ENCODE assay signal across 1 cellular context in the genomic region with DNA sequence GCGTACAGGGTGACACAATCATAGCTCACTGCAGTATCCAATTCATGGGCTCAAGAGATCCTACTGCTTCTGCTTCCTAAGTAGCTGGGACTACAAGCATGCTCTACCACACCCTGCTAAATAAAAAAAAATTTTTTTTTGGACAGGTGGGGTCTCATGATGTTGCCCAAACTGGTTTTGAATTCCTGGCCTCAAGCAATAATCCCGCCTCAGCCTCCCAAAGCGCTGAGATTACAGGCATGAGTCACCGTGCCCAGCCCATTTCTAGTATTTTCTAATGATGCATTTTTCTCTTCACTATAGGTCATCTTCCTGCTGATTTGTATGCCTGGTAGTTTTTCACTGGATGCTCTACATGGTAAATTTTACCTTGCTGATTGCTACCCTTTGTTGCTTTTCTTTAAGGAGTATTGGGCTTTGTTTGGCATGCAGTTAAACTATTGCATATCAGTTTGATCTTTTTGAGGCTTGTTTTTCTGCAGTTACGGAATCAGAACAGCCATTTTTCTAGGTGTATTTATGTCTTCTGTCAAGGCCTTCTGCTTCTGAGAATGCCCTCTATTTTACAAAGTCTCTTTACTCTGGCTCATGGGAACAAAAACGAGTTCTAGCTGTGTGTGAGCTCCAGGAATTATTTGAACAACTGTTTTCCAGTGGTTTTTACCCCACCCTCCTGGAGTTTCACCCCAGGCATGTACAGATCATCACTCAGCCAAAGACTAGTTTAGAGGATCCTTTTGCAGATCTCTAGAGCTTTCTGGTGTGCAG.
TF ChIP-seq lines count a peak whose summit lies in the region.

No MANE protein-coding gene starts in this region.

TF ChIP-seq in HEK293, 187 proteins besides CTCF, POLR2A, EP300 and RAD21 (continued from another document and continues in another):
- TF ChIP-seq, protein P1, sequence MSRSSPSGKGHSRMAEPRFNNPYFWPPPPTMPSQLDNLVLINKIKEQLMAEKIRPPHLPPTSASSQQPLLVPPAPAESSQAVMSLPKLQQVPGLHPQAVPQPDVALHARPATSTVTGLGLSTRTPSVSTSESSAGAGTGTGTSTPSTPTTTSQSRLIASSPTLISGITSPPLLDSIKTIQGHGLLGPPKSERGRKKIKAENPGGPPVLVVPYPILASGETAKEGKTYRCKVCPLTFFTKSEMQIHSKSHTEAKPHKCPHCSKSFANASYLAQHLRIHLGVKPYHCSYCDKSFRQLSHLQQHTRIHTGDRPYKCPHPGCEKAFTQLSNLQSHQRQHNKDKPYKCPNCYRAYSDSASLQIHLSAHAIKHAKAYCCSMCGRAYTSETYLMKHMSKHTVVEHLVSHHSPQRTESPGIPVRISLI (tag by site-specific recombination; IDR thresholded peaks at IDR 0.05): peak; percentile 55; the same call in 1 of the 2 replicates
- TF ChIP-seq ZBTB17 (tag by site-specific recombination; IDR thresholded peaks at IDR 0.05): peak; percentile 90
- TF ChIP-seq ZNF48 (tag by site-specific recombination; IDR thresholded peaks at IDR 0.05): no peak
- TF ChIP-seq ZNF221 (tag by site-specific recombination; IDR thresholded peaks at IDR 0.05; ENCODE audit: borderline replicate concordance): no peak
- TF ChIP-seq, protein P2, sequence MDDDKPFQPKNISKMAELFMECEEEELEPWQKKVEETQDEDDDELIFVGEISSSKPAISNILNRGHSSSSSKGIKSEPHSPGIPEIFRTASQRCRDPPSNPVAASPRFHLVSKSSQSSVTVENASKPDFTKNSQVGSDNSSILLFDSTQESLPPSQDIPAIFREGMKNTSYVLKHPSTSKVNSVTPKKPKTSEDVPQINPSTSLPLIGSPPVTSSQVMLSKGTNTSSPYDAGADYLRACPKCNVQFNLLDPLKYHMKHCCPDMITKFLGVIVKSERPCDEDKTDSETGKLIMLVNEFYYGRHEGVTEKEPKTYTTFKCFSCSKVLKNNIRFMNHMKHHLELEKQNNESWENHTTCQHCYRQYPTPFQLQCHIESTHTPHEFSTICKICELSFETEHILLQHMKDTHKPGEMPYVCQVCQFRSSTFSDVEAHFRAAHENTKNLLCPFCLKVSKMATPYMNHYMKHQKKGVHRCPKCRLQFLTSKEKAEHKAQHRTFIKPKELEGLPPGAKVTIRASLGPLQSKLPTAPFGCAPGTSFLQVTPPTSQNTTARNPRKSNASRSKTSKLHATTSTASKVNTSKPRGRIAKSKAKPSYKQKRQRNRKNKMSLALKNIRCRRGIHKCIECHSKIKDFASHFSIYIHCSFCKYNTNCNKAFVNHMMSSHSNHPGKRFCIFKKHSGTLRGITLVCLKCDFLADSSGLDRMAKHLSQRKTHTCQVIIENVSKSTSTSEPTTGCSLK (tag by site-specific recombination; IDR thresholded peaks at IDR 0.05): no peak
- no peak for TF ChIP-seq ZNF266 (tag by site-specific recombination; IDR thresholded peaks at IDR 0.05; ENCODE audit: low read depth)
- TF ChIP-seq ZNF391 (tag by site-specific recombination; IDR thresholded peaks at IDR 0.05; ENCODE audit: borderline replicate concordance, low read depth): no peak
- TF ChIP-seq SALL2 (tag by site-specific recombination; IDR thresholded peaks at IDR 0.05; ENCODE audit: borderline replicate concordance): no peak
- 0 out of 2 replicates have a peak, but pooled peaks have one; percentile 43 for TF ChIP-seq WT1 (tag by site-specific recombination; IDR thresholded peaks at IDR 0.05)
- TF ChIP-seq, protein P3, sequence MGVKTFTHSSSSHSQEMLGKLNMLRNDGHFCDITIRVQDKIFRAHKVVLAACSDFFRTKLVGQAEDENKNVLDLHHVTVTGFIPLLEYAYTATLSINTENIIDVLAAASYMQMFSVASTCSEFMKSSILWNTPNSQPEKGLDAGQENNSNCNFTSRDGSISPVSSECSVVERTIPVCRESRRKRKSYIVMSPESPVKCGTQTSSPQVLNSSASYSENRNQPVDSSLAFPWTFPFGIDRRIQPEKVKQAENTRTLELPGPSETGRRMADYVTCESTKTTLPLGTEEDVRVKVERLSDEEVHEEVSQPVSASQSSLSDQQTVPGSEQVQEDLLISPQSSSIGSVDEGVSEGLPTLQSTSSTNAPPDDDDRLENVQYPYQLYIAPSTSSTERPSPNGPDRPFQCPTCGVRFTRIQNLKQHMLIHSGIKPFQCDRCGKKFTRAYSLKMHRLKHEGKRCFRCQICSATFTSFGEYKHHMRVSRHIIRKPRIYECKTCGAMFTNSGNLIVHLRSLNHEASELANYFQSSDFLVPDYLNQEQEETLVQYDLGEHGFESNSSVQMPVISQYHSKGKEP (tag by site-specific recombination; IDR thresholded peaks at IDR 0.05): peak; percentile 55
- no peak for TF ChIP-seq ZNF155 (tag by site-specific recombination; IDR thresholded peaks at IDR 0.05)
- TF ChIP-seq, protein P4, sequence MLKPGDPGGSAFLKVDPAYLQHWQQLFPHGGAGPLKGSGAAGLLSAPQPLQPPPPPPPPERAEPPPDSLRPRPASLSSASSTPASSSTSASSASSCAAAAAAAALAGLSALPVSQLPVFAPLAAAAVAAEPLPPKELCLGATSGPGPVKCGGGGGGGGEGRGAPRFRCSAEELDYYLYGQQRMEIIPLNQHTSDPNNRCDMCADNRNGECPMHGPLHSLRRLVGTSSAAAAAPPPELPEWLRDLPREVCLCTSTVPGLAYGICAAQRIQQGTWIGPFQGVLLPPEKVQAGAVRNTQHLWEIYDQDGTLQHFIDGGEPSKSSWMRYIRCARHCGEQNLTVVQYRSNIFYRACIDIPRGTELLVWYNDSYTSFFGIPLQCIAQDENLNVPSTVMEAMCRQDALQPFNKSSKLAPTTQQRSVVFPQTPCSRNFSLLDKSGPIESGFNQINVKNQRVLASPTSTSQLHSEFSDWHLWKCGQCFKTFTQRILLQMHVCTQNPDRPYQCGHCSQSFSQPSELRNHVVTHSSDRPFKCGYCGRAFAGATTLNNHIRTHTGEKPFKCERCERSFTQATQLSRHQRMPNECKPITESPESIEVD (tag by site-specific recombination; IDR thresholded peaks at IDR 0.05): peak; percentile 78
- no peak for TF ChIP-seq ZNF548 (tag by site-specific recombination; IDR thresholded peaks at IDR 0.05)
- no peak for TF ChIP-seq ZNF558 (tag by site-specific recombination; IDR thresholded peaks at IDR 0.05)
- TF ChIP-seq, protein P5, sequence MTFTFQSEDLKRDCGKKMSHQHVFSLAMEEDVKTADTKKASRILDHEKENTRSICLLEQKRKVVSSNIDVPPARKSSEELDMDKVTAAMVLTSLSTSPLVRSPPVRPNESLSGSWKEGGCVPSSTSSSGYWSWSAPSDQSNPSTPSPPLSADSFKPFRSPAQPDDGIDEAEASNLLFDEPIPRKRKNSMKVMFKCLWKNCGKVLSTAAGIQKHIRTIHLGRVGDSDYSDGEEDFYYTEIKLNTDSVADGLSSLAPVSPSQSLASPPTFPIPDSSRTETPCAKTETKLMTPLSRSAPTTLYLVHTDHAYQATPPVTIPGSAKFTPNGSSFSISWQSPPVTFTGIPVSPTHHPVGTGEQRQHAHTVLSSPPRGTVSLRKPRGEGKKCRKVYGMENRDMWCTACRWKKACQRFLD (tag by site-specific recombination; IDR thresholded peaks at IDR 0.05): no peak
- TF ChIP-seq FEZF1 (tag by site-specific recombination; IDR thresholded peaks at IDR 0.05): no peak
- TF ChIP-seq ZNF792 (tag by site-specific recombination; IDR thresholded peaks at IDR 0.05): no peak
- no peak for TF ChIP-seq MEIS1 (CRISPR knock-in tag; IDR thresholded peaks at IDR 0.05; ENCODE audit: borderline replicate concordance)
- no peak for TF ChIP-seq ZNF777 (tag by site-specific recombination; IDR thresholded peaks at IDR 0.05; ENCODE audit: borderline replicate concordance)
- TF ChIP-seq GFI1B (tag by site-specific recombination; IDR thresholded peaks at IDR 0.05): peak; percentile 61
- no peak for TF ChIP-seq ZNF426 (tag by site-specific recombination; IDR thresholded peaks at IDR 0.05)
- no peak for TF ChIP-seq ZNF24 (tag by site-specific recombination; IDR thresholded peaks at IDR 0.05)
- TF ChIP-seq, protein P6, sequence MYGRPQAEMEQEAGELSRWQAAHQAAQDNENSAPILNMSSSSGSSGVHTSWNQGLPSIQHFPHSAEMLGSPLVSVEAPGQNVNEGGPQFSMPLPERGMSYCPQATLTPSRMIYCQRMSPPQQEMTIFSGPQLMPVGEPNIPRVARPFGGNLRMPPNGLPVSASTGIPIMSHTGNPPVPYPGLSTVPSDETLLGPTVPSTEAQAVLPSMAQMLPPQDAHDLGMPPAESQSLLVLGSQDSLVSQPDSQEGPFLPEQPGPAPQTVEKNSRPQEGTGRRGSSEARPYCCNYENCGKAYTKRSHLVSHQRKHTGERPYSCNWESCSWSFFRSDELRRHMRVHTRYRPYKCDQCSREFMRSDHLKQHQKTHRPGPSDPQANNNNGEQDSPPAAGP (tag by site-specific recombination; IDR thresholded peaks at IDR 0.05): peak; percentile 74; the same call in 1 of the 2 replicates
- no peak for TF ChIP-seq ZNF768 (tag by site-specific recombination; IDR thresholded peaks at IDR 0.05)
- no peak for TF ChIP-seq ZNF585B (tag by site-specific recombination; IDR thresholded peaks at IDR 0.05)
- peak; percentile 68 for TF ChIP-seq KLF8 (tag by site-specific recombination; IDR thresholded peaks at IDR 0.05)
- no peak for TF ChIP-seq ZNF76 (tag by site-specific recombination; IDR thresholded peaks at IDR 0.05; ENCODE audit: borderline replicate concordance, low read depth)
- TF ChIP-seq, protein P7, sequence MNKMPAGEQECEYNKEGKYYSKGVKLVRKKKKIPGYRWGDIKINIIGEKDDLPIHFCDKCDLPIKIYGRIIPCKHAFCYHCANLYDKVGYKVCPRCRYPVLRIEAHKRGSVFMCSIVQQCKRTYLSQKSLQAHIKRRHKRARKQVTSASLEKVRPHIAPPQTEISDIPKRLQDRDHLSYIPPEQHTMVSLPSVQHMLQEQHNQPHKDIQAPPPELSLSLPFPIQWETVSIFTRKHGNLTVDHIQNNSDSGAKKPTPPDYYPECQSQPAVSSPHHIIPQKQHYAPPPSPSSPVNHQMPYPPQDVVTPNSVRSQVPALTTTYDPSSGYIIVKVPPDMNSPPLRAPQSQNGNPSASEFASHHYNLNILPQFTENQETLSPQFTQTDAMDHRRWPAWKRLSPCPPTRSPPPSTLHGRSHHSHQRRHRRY (tag by site-specific recombination; IDR thresholded peaks at IDR 0.05): no peak
- TF ChIP-seq, protein P8, sequence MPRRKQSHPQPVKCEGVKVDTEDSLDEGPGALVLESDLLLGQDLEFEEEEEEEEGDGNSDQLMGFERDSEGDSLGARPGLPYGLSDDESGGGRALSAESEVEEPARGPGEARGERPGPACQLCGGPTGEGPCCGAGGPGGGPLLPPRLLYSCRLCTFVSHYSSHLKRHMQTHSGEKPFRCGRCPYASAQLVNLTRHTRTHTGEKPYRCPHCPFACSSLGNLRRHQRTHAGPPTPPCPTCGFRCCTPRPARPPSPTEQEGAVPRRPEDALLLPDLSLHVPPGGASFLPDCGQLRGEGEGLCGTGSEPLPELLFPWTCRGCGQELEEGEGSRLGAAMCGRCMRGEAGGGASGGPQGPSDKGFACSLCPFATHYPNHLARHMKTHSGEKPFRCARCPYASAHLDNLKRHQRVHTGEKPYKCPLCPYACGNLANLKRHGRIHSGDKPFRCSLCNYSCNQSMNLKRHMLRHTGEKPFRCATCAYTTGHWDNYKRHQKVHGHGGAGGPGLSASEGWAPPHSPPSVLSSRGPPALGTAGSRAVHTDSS (tag by site-specific recombination; IDR thresholded peaks at IDR 0.05): no peak
- TF ChIP-seq SP7 (tag by site-specific recombination; IDR thresholded peaks at IDR 0.05): peak; percentile 52; the same call in 1 of the 2 replicates
- TF ChIP-seq ZNF350 (tag by site-specific recombination; IDR thresholded peaks at IDR 0.05): no peak
- TF ChIP-seq ZSCAN23 (tag by site-specific recombination; IDR thresholded peaks at IDR 0.05): no peak
- TF ChIP-seq REPIN1 (tag by site-specific recombination; IDR thresholded peaks at IDR 0.05; ENCODE audit: low read depth): no peak
- TF ChIP-seq, protein P9, sequence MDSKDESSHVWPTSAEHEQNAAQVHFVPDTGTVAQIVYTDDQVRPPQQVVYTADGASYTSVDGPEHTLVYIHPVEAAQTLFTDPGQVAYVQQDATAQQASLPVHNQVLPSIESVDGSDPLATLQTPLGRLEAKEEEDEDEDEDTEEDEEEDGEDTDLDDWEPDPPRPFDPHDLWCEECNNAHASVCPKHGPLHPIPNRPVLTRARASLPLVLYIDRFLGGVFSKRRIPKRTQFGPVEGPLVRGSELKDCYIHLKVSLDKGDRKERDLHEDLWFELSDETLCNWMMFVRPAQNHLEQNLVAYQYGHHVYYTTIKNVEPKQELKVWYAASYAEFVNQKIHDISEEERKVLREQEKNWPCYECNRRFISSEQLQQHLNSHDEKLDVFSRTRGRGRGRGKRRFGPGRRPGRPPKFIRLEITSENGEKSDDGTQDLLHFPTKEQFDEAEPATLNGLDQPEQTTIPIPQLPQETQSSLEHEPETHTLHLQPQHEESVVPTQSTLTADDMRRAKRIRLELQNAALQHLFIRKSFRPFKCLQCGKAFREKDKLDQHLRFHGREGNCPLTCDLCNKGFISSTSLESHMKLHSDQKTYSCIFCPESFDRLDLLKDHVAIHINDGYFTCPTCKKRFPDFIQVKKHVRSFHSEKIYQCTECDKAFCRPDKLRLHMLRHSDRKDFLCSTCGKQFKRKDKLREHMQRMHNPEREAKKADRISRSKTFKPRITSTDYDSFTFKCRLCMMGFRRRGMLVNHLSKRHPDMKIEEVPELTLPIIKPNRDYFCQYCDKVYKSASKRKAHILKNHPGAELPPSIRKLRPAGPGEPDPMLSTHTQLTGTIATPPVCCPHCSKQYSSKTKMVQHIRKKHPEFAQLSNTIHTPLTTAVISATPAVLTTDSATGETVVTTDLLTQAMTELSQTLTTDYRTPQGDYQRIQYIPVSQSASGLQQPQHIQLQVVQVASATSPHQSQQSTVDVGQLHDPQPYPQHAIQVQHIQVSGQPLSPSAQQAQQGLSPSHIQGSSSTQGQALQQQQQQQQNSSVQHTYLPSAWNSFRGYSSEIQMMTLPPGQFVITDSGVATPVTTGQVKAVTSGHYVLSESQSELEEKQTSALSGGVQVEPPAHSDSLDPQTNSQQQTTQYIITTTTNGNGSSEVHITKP (tag by site-specific recombination; IDR thresholded peaks at IDR 0.05): no peak
- TF ChIP-seq ZNF174 (tag by site-specific recombination; IDR thresholded peaks at IDR 0.05): no peak
- TF ChIP-seq ZBTB1 (tag by site-specific recombination; IDR thresholded peaks at IDR 0.05): no peak
- no peak for TF ChIP-seq ZNF157 (tag by site-specific recombination; IDR thresholded peaks at IDR 0.05)
- no peak for TF ChIP-seq ZNF146 (tag by site-specific recombination; IDR thresholded peaks at IDR 0.05)
